Comparison of ENCODE assay signal across 10 cellular contexts in genomic region chr7:7568553-7568952, GRCh38. TPM values are rescaled to one million over a fixed set of nuclear protein-coding genes. Genes with fewer than 3 reads are reported as not detected.
DNase-seq lines count a peak whose midpoint lies in the region; ATAC-seq and TF ChIP-seq lines count a peak whose summit lies in the region.
"Had no signal": no experiment of that assay in that cellular context is flagged by ENCODE, and none has a peak within 500 bp of the region (broad histone marks: within the 10 kb centered on the region; RNA-seq: fewer than 3 reads in every experiment).

No MANE protein-coding gene starts in this region.

- H3K27ac Mint-ChIP-seq in activated naive CD4-positive, alpha-beta T cell treated with anti-CD3 and anti-CD28 coated beads for 36 hours, result peak overlapping the region; percentile 74

- peaks cover 41% of the 10 kb centered on the region for H3K4me1 Mint-ChIP-seq in activated naive CD4-positive, alpha-beta T cell treated with anti-CD3 and anti-CD28 coated beads for 36 hours (ENCODE audit: low read depth)

- H3K27me3 ChIP-seq in iPS-18a (ENCODE audit: control insufficient read depth, insufficient read depth, low read length) (no peaks in the 10 kb centered on the region), thoracic aorta (replicated peaks; ENCODE audit: insufficient read depth) (no peaks in the 10 kb centered on the region)

- peak overlapping the region; percentile 80 for H3K4me3 Mint-ChIP-seq in activated naive CD4-positive, alpha-beta T cell treated with anti-CD3 and anti-CD28 coated beads for 36 hours

- DNase-seq in activated naive CD4-positive, alpha-beta T cell treated with anti-CD3 and anti-CD28 coated beads for 36 hours, result no peak
- no peak for DNase-seq in activated naive CD4-positive, alpha-beta T cell treated with Interleukin-2 at 50 U/mL for 16 hours
- DNase-seq in thoracic aorta (ENCODE audit: low spot score) (no peak), NCI-H510A (lab: John Stamatoyannopoulos, UW) (no peak)
- DNase-seq: Caco-2 had no signal

- peak overlapping the region; percentile 83 for H3K4me3 ChIP-seq in WI38 (ENCODE audit: low read depth, low read length)
- peak overlapping the region; percentile 87 for H3K4me3 ChIP-seq in iPS-18a (ENCODE audit: low read length)
- peak overlapping the region; percentile 82 for H3K4me3 ChIP-seq in thoracic aorta

- H3K4me1 ChIP-seq in iPS-18a (ENCODE audit: control insufficient read depth, low read depth, low read length) (peaks cover 20% of the 10 kb centered on the region), thoracic aorta (ENCODE audit: control insufficient read depth in 1 of 2, low read depth in 2 of 2) (peaks cover 11 to 36% of the 10 kb centered on the region in 2 donors)

- no peak overlapping the region for H3K27ac ChIP-seq in iPS-18a (ENCODE audit: low read length)
- no peak overlapping the region for H3K27ac ChIP-seq in thoracic aorta

- peaks cover 26% of the 10 kb centered on the region for H3K36me3 Mint-ChIP-seq in activated naive CD4-positive, alpha-beta T cell treated with anti-CD3 and anti-CD28 coated beads for 36 hours (ENCODE audit: low read depth)

- H3K27me3 Mint-ChIP-seq in activated naive CD4-positive, alpha-beta T cell treated with anti-CD3 and anti-CD28 coated beads for 36 hours (ENCODE audit: low read depth), result no peaks in the 10 kb centered on the region

- CTCF ChIA-PET in activated naive CD4-positive, alpha-beta T cell treated with anti-CD3 and anti-CD28 coated beads for 36 hours (lab: Charles Lee), result interaction anchor here (0.6 to 1.1 kb wide), 3 partner anchors 9 to 840 kb away, joined by 3 to 5 read pairs (median 4); partner anchors contain the start of gene C1GALT1

- H3K9ac ChIP-seq in iPS-18a (ENCODE audit: low read length), result no peak overlapping the region

- ATAC-seq in thoracic aorta (ENCODE audit: insufficient number of reproducible peaks, low FRiP score, low read depth), result no peak
- ATAC-seq in GM21447 (IDR thresholded peaks at IDR 0.05; ENCODE audit: unreplicated experiment), result no peak
- no peak for ATAC-seq in GM19328 (IDR thresholded peaks at IDR 0.05; ENCODE audit: unreplicated experiment)

- H3K9me3 ChIP-seq in iPS-18a (ENCODE audit: control insufficient read depth, low read depth, low read length), result no peaks in the 10 kb centered on the region
- no peaks in the 10 kb centered on the region for H3K9me3 ChIP-seq in thoracic aorta
- H3K9me3 ChIP-seq: Caco-2 had no signal

- TF ChIP-seq CTCF in WI38 (IDR thresholded peaks at IDR 0.05; ENCODE audit: low read depth, low read length) (no peak), thoracic aorta (IDR thresholded peaks at IDR 0.05) (no peak)

- no peaks in the 10 kb centered on the region for H3K9me3 Mint-ChIP-seq in activated naive CD4-positive, alpha-beta T cell treated with anti-CD3 and anti-CD28 coated beads for 36 hours

- H3K36me3 ChIP-seq in iPS-18a (ENCODE audit: control insufficient read depth, low read depth, low read length) (peaks cover 13% of the 10 kb centered on the region), thoracic aorta (no peaks in the 10 kb centered on the region)

- intact Hi-C loops in activated naive CD4-positive, alpha-beta T cell treated with anti-CD3 and anti-CD28 coated beads for 36 hours (cut with micrococcal nuclease), result loop anchor here (5.0 to 10.0 kb wide), 3 partner anchors 446 to 861 kb away; partner anchors contain the start of gene ZNF12

RNA-seq across cellular contexts. Expression of gene MIOS, which starts 1.9 kb away (rescaled TPM):
- 10 to 100 TPM; 40.6 to 43.0 TPM for total RNA-seq in activated naive CD4-positive, alpha-beta T cell treated with anti-CD3 and anti-CD28 coated beads for 36 hours
- 10 to 100 TPM; 23.6 to 32.6 TPM for total RNA-seq in thoracic aorta

RNA-seq across cellular contexts. Expression of gene COL28A1, which starts 32.9 kb away (rescaled TPM):
- total RNA-seq in activated naive CD4-positive, alpha-beta T cell treated with anti-CD3 and anti-CD28 coated beads for 36 hours, result not detected
- total RNA-seq in thoracic aorta, result 1 to 10 TPM; 2.4 to 3.0 TPM
- total RNA-seq: HT1080 had no signal
